Comparison of ENCODE assay signal across 8 cellular contexts in the genomic region with DNA sequence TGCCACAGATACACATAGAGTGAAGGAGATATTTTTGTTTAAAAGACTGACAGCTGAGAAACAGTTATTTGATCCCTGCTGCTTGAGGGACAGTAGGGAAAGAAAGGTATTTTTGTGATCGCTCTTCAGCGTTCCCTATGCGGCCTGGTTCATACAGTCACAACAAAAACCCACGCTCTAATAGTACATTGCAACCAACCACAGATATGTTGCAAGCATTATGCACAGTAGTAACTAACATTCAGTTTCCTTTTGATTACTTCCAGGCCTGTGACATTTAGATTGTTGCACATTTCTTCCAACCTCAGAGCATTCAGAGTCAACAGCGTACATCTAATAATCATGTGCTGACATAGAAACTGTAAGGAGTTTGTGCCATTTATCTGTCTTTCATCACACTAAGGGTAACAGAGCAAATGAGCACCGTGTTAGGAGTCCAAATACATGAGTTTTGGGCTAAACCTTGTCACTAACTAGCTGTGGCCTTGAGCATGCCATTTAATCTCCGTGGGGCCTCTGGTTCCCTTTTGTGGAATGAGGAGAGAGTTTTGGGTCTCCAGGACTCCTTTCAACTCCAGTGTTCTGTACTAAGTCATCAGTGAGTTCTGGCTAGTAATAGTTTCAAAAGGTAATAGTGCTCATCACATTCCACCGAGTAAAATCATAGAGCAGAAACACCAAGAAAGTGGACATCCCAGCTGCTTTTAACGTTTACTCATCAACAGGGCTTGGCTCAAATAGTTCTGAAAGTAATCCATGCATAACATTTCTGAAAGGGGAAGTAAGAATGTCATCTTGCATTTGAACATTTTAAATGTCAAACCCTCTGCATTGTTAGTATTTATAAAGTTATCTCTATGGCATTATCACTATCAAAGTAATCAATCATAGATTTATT.
DNase-seq lines count a peak whose midpoint lies in the region; ATAC-seq, FAIRE-seq and TF ChIP-seq lines count a peak whose summit lies in the region.

No MANE protein-coding gene starts in this region.

- no peak overlapping the region for H2AFZ ChIP-seq in endothelial cell of umbilical vein (ENCODE audit: low read depth, low read length)

- H3K4me1 ChIP-seq in endothelial cell of umbilical vein (ENCODE audit: control insufficient read depth, extremely low read depth, insufficient read depth, low read length) = no peaks in the 10 kb centered on the region

- TF ChIP-seq POLR2A in endothelial cell of umbilical vein (IDR thresholded peaks at IDR 0.05; ENCODE audit: low read depth, low read length) = no peak

- no peak overlapping the region for H3K4me2 ChIP-seq in endothelial cell of umbilical vein (ENCODE audit: insufficient read depth, low read length)

- BruUV-seq in endothelial cell of umbilical vein (replicated peaks; lab: Mats Ljungman, UMichigan) = no TSS peak

- ATAC-seq in GM21360 (IDR thresholded peaks at IDR 0.05; ENCODE audit: unreplicated experiment) (peak; percentile 91), HG03565 (IDR thresholded peaks at IDR 0.05; ENCODE audit: unreplicated experiment) (peak; percentile 80)

- FAIRE-seq in endothelial cell of umbilical vein (lab: Jason Lieb, UNC) = peak; percentile 56

- H3K9me1 ChIP-seq in endothelial cell of umbilical vein (replicated peaks; ENCODE audit: control insufficient read depth, extremely low read depth, insufficient read depth, low read length) = no peaks in the 10 kb centered on the region

- no peaks in the 10 kb centered on the region for H3K36me3 ChIP-seq in endothelial cell of umbilical vein (ENCODE audit: control insufficient read depth in 2 of 2, extremely low read depth in 1 of 2, insufficient read depth in 2 of 2, low read length in 2 of 2)

- CTCF ChIA-PET in endothelial cell of umbilical vein (lab: Charles Lee) = no interaction called here

- no peaks in the 10 kb centered on the region for H4K20me1 ChIP-seq in endothelial cell of umbilical vein (replicated peaks; ENCODE audit: control insufficient read depth, extremely low read depth, insufficient read depth, low read length)

- no peak overlapping the region for H3K9ac ChIP-seq in endothelial cell of umbilical vein (replicated peaks; ENCODE audit: extremely low read depth, insufficient read depth, low read length)

- TF ChIP-seq CTCF in endothelial cell of umbilical vein (IDR thresholded peaks at IDR 0.05; ENCODE audit: extremely low read depth in 1 of 2, insufficient read depth in 1 of 2, low read depth in 1 of 2, low read length in 2 of 2) = no peak

- DNase-seq in CD1c-positive myeloid dendritic cell (ENCODE audit: extremely low spot score) (peak; percentile 73), endothelial cell of umbilical vein (ENCODE audit: low read depth, low spot score) (no peak), SK-N-DZ (ENCODE audit: low spot score) (no peak), GDM1 (lab: John Stamatoyannopoulos, UW) (no peak), globus pallidus (ENCODE audit: low spot score) (no peak), C1 segment of cervical spinal cord (lab: John Stamatoyannopoulos, UW) (no peak)

- dilution Hi-C loops in endothelial cell of umbilical vein (cut with MboI; ENCODE audit: extremely low pct_ligation_motif_present, low sequenced_read_pairs) = no loop called here

- no peak overlapping the region for H3K4me3 ChIP-seq in endothelial cell of umbilical vein (replicated peaks in 1 of 3; ENCODE audit: insufficient read depth in 1 of 3, low read depth in 1 of 3, low read length in 3 of 3)

- POLR2A ChIA-PET in endothelial cell of umbilical vein (lab: Charles Lee) = no interaction called here

- intact Hi-C loops in endothelial cell of umbilical vein (cut with micrococcal nuclease) = no loop called here

- no peaks in the 10 kb centered on the region for H3K27me3 ChIP-seq in endothelial cell of umbilical vein (ENCODE audit: control insufficient read depth in 2 of 2, insufficient read depth in 2 of 2, low read length in 2 of 2)

- H3K9me3 ChIP-seq in endothelial cell of umbilical vein (replicated peaks; ENCODE audit: control insufficient read depth, insufficient read depth, low read length) = no peaks in the 10 kb centered on the region

- H3K27ac ChIP-seq in endothelial cell of umbilical vein (ENCODE audit: insufficient read depth, low read depth, low read length) = no peak overlapping the region

- H3K79me2 ChIP-seq in endothelial cell of umbilical vein (ENCODE audit: control insufficient read depth, insufficient read depth, low read length) = no peaks in the 10 kb centered on the region

TF ChIP-seq in endothelial cell of umbilical vein, 7 proteins besides CTCF, POLR2A, EP300 and RAD21:
- TF ChIP-seq GATA2 (IDR thresholded peaks at IDR 0.05; ENCODE audit: insufficient read depth, insufficient read length, low read depth, low read length) = no peak
